ENCODE assay signal across 21 cellular contexts in genomic region chr4:170736710-170737109, GRCh38.
DNase-seq lines count a peak whose midpoint lies in the region; ATAC-seq, FAIRE-seq and TF ChIP-seq lines count a peak whose summit lies in the region.
"Had no signal": no experiment of that assay in that cellular context is flagged by ENCODE, and none has a peak within 500 bp of the region (broad histone marks: within the 10 kb centered on the region; RNA-seq: fewer than 3 reads in every experiment).

No MANE protein-coding gene starts in this region.

- no peaks in the 10 kb centered on the region for H3K36me3 ChIP-seq in uterus

- no peaks in the 10 kb centered on the region for H3K36me3 Mint-ChIP-seq in T-helper 17 cell (ENCODE audit: low read depth)
- H3K36me3 Mint-ChIP-seq: CD4-positive, alpha-beta memory T cell had no signal

- FAIRE-seq in D721Med (lab: Jason Lieb, UNC) = no peak
- FAIRE-seq: A549, K562 had no signal

- intact Hi-C loops in uterus (cut with DNase I; ENCODE audit: low total_unique reads) = no loop called here

- no peaks in the 10 kb centered on the region for H3K9me3 ChIP-seq in uterus
- H3K9me3 ChIP-seq in T-helper 17 cell (ENCODE audit: control insufficient read depth, low read length, poor library complexity, severe bottlenecking) = peaks cover under 1% of the 10 kb centered on the region
- H3K9me3 ChIP-seq: A549 had no signal

- no peak for TF ChIP-seq CTCF in uterus (IDR thresholded peaks at IDR 0.05)
- no peak for TF ChIP-seq CTCF in D721Med (IDR thresholded peaks at IDR 0.05; ENCODE audit: insufficient read depth, missing control alignments)
- TF ChIP-seq CTCF in GM10266 (IDR thresholded peaks at IDR 0.05; ENCODE audit: control insufficient read depth, insufficient read depth, low read depth, missing control alignments) = no peak

- TF ChIP-seq POLR2A in uterus (IDR thresholded peaks at IDR 0.05) = no peak

- H3K27me3 ChIP-seq in uterus = no peaks in the 10 kb centered on the region

- peak; percentile 9 for DNase-seq in H4 (ENCODE audit: low spot score)
- DNase-seq in RKO (ENCODE audit: low spot score) = peak; percentile 9
- peak; percentile 4 for DNase-seq in astrocyte of the hippocampus (ENCODE audit: low read depth, low spot score)
- peak; percentile 22 for DNase-seq in glomerular visceral epithelial cell (ENCODE audit: extremely low spot score)
- DNase-seq in uterus = no peak
- DNase-seq in D721Med (ENCODE audit: insufficient read length, low spot score) = no peak
- DNase-seq in GM10266 (ENCODE audit: extremely low spot score) = no peak
- DNase-seq in T-helper 17 cell = no peak
- DNase-seq: Calu3; CD4-positive, alpha-beta memory T cell; DMS53; EL; H7; NCI-H1417 treated with DMSO at 0.1 percent for 48 hours; NCI-H2029; NCI-H345; NCI-H524 treated with DMSO at 0.1 percent for 48 hours; PC-9 had no signal

- H3K4me1 ChIP-seq in uterus = no peaks in the 10 kb centered on the region
- H3K4me1 ChIP-seq: A549 had no signal

- no peaks in the 10 kb centered on the region for H3K27me3 Mint-ChIP-seq in T-helper 17 cell
- H3K27me3 Mint-ChIP-seq: CD4-positive, alpha-beta memory T cell had no signal

- H3K27ac Mint-ChIP-seq in T-helper 17 cell = no peak overlapping the region
- H3K27ac Mint-ChIP-seq: CD4-positive, alpha-beta memory T cell had no signal

- no peak overlapping the region for H3K4me3 Mint-ChIP-seq in T-helper 17 cell
- H3K4me3 Mint-ChIP-seq: CD4-positive, alpha-beta memory T cell had no signal

- no peaks in the 10 kb centered on the region for H3K4me1 Mint-ChIP-seq in T-helper 17 cell
- H3K4me1 Mint-ChIP-seq: CD4-positive, alpha-beta memory T cell had no signal

- no peak overlapping the region for H3K4me3 ChIP-seq in uterus
- H3K4me3 ChIP-seq: A549, K562, PC-9 had no signal

- ATAC-seq in T-helper 17 cell = no peak
- ATAC-seq: A549, K562, Right ventricle myocardium inferior had no signal

- H3K27ac ChIP-seq in uterus = no peak overlapping the region
- H3K27ac ChIP-seq: A549, PC-9 had no signal

Comparison
In these comparisons a context has a peak if more than half of its experiments do, and no peak if none do; other contexts are left out.
1. DNase-seq: peak in H4 (single experiment), RKO (single experiment), astrocyte of the hippocampus (single experiment) and glomerular visceral epithelial cell (single experiment); none in uterus (0 of 2), D721Med (single experiment), GM10266 (single experiment) and T-helper 17 cell (0 of 3).